8 cellular contexts compared by ENCODE assay signal in the genomic region with DNA sequence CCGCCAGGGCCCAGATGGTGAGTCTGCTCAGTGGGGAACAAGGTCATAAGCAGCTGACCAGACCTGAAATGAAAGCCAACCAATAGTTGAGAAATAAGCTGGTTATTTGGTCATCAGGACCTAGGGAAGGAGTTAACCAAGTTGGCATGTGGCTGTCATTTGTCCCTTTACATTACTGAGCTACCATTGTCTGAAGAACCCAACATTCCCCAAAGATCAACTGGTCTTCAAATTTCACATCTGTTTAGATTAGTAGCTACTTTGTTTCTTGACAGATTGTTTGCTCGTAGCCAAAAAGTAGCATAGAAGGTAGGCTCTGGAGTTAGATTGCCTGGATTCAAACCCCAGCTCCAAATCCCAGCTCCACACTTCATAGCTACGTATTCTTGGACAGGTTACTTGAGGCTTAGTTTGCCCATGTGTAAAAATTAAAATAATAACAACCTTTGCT. TPM values are rescaled to one million over a fixed set of nuclear protein-coding genes. Genes with fewer than 3 reads are reported as not detected.
DNase-seq lines count a peak whose midpoint lies in the region; ATAC-seq, FAIRE-seq and TF ChIP-seq lines count a peak whose summit lies in the region.

No MANE protein-coding gene starts in this region.

- H3K9me3 Mint-ChIP-seq in CD4-positive, CD25-positive, alpha-beta regulatory T cell, result no peaks in the 10 kb centered on the region

- H3K27me3 ChIP-seq in CD4-positive, CD25-positive, alpha-beta regulatory T cell (ENCODE audit: control insufficient read depth, insufficient read depth, low read length), result no peaks in the 10 kb centered on the region
- H3K27me3 ChIP-seq in duodenal mucosa (ENCODE audit: control insufficient read depth in 1 of 2, insufficient read depth in 2 of 2, low read length in 2 of 2), result no peaks in the 10 kb centered on the region
- no peaks in the 10 kb centered on the region for H3K27me3 ChIP-seq in neuron (ENCODE audit: insufficient read depth, low read length)

- peaks cover 5 to 47% (median 30%) of the 10 kb centered on the region in 4 donors for H3K4me1 Mint-ChIP-seq in CD4-positive, CD25-positive, alpha-beta regulatory T cell

- no peak for DNase-seq in CD4-positive, CD25-positive, alpha-beta regulatory T cell
- DNase-seq in NB4 (ENCODE audit: low read depth) (peak; percentile 49), GM19239 (ENCODE audit: insufficient read length, low spot score) (no peak), RPMI8226 (no peak)
- no peak for DNase-seq in effector CD4-positive, alpha-beta T cell

- no peak for TF ChIP-seq POLR2A in NB4 (IDR thresholded peaks at IDR 0.05; ENCODE audit: extremely low read depth, insufficient read length)

- H3K9me3 ChIP-seq in CD4-positive, CD25-positive, alpha-beta regulatory T cell (ENCODE audit: control insufficient read depth in 2 of 2, low read length in 2 of 2), result no peaks in the 10 kb centered on the region
- H3K9me3 ChIP-seq in duodenal mucosa (ENCODE audit: control insufficient read depth in 1 of 2, low read length in 2 of 2) (no peaks in the 10 kb centered on the region), neuron (ENCODE audit: low read length) (no peaks in the 10 kb centered on the region)

- no peaks in the 10 kb centered on the region for H3K36me3 ChIP-seq in CD4-positive, CD25-positive, alpha-beta regulatory T cell (ENCODE audit: control insufficient read depth, insufficient read depth, low read length)
- H3K36me3 ChIP-seq in duodenal mucosa (ENCODE audit: control insufficient read depth in 1 of 2, insufficient read depth in 2 of 2, low read length in 2 of 2) (peaks cover 0 to 20% of the 10 kb centered on the region in 2 donors), neuron (ENCODE audit: insufficient read depth, low read length) (peaks cover 31% of the 10 kb centered on the region)

- peaks cover 5% of the 10 kb centered on the region for H3K27me3 Mint-ChIP-seq in CD4-positive, CD25-positive, alpha-beta regulatory T cell

- peak overlapping the region; percentile 61 to 71 for H3K9ac ChIP-seq in duodenal mucosa (ENCODE audit: low read depth in 1 of 2, low read length in 2 of 2)

- H3K27ac Mint-ChIP-seq in CD4-positive, CD25-positive, alpha-beta regulatory T cell, result peak overlapping the region in 2 of 3 donors; percentile 96

- H2AFZ ChIP-seq in neuron (ENCODE audit: low read depth, low read length), result no peak overlapping the region

- H3K4me1 ChIP-seq in CD4-positive, CD25-positive, alpha-beta regulatory T cell (ENCODE audit: control insufficient read depth, insufficient read depth, low read length, poor library complexity, severe bottlenecking), result peaks cover 19% of the 10 kb centered on the region
- H3K4me1 ChIP-seq in duodenal mucosa (ENCODE audit: control insufficient read depth in 1 of 2, insufficient read depth in 2 of 2, low read length in 2 of 2) (peaks cover 12 to 19% of the 10 kb centered on the region in 2 donors), neuron (ENCODE audit: insufficient read depth, low read length) (peaks cover 20% of the 10 kb centered on the region)

- no peak for TF ChIP-seq CTCF in NB4 (IDR thresholded peaks at IDR 0.05; ENCODE audit: low read depth, low read length)

- peaks cover 4% of the 10 kb centered on the region for H3K36me3 Mint-ChIP-seq in CD4-positive, CD25-positive, alpha-beta regulatory T cell

- H3K4me3 Mint-ChIP-seq in CD4-positive, CD25-positive, alpha-beta regulatory T cell, result peak overlapping the region in 2 of 4 donors; percentile 19 to 83

- no peak for ATAC-seq in CD4-positive, CD25-positive, alpha-beta regulatory T cell (ENCODE audit: low read depth in 2 of 2)
- no peak for ATAC-seq in GM21367 (IDR thresholded peaks at IDR 0.05; ENCODE audit: unreplicated experiment)

- H3K27ac ChIP-seq in CD4-positive, CD25-positive, alpha-beta regulatory T cell (ENCODE audit: insufficient read depth, low read length, poor library complexity, severe bottlenecking), result peak overlapping the region; percentile 93
- no peak overlapping the region for H3K27ac ChIP-seq in duodenal mucosa (ENCODE audit: low read depth, low read length)

- FAIRE-seq in GM19239 (lab: Jason Lieb, UNC), result no peak

- no peak overlapping the region for H3K4me3 ChIP-seq in CD4-positive, CD25-positive, alpha-beta regulatory T cell (ENCODE audit: low read depth, low read length)
- H3K4me3 ChIP-seq in NB4 (ENCODE audit: low read depth, low read length) (peak overlapping the region; percentile 65), duodenal mucosa (ENCODE audit: low read depth in 1 of 2, low read length in 2 of 2) (peak overlapping the region; percentile 70 to 82), neuron (ENCODE audit: low read length) (peak overlapping the region; percentile 59)

RNA-seq across cellular contexts. Expression of gene NFKBIL1, which starts 1.0 kb away (rescaled TPM):
- total RNA-seq in CD4-positive, CD25-positive, alpha-beta regulatory T cell, result 4.6 TPM
- polyA plus RNA-seq in CD4-positive, CD25-positive, alpha-beta regulatory T cell, result 1 to 10 TPM; 4.7 to 9.4 (median 6.9) TPM

RNA-seq across cellular contexts. Expression of gene ATP6V1G2, which starts 2.0 kb away (rescaled TPM):
- total RNA-seq in CD4-positive, CD25-positive, alpha-beta regulatory T cell, result 3.9 TPM
- polyA plus RNA-seq in CD4-positive, CD25-positive, alpha-beta regulatory T cell, result 1 to 10 TPM; 1.1 to 1.8 (median 1.3) TPM

RNA-seq across cellular contexts. Expression of gene DDX39B, which starts 6.6 kb away (rescaled TPM):
- total RNA-seq in CD4-positive, CD25-positive, alpha-beta regulatory T cell, result 603 TPM
- polyA plus RNA-seq in CD4-positive, CD25-positive, alpha-beta regulatory T cell, result 100 to 1,000 TPM; 105 to 116 (median 110) TPM

RNA-seq across cellular contexts. Expression of gene MCCD1, which starts 19.7 kb away (rescaled TPM):
- total RNA-seq in CD4-positive, CD25-positive, alpha-beta regulatory T cell, result not detected
- not detected for polyA plus RNA-seq in CD4-positive, CD25-positive, alpha-beta regulatory T cell

RNA-seq across cellular contexts. Expression of gene LTA, which starts 23.6 kb away (rescaled TPM):
- 15.6 TPM for total RNA-seq in CD4-positive, CD25-positive, alpha-beta regulatory T cell
- 10 to 100 TPM; 12.8 to 20.0 (median 13.9) TPM for polyA plus RNA-seq in CD4-positive, CD25-positive, alpha-beta regulatory T cell
